In the genomic region with DNA sequence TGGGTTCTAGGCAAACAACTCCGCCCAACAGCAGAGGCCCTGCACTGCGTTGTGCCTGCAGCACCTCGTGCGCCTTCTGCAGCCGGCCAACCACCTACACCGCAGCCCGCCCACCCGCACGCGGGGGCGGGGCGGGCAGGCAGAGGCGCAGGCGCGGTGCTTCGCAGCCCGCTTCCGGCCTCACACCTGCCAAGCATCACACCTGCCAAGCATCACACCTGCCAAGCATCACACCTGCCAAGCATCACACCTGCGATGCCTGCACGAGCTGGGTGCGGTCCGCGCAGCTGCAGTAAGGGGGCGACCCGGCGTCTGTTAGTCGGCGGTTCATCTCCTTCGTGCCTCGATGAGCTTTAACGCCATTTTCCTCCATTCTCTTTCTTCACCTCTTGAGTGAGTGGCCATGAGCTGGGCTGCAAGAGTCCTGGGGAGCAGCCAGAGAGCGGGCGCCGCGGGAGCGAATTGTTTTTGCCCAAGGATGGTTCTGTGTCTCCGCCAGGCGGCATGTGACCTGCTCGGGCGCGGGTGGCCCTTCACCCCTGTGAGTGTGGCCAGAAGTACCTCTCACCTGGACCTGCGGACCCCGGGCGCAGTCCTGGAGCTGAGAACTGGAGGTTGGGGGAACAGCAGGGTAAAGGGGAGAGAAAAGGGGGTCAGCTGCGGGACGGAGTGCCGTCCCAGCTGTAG, we compare ENCODE assay signal across 22 cellular contexts. TPM values are rescaled to one million over a fixed set of nuclear protein-coding genes. Genes with fewer than 3 reads are reported as not detected.
A peak's percentile ranks its signal among the peaks of the same experiment; 100 is the strongest.
DNase-seq lines count a peak whose midpoint lies in the region; ATAC-seq and TF ChIP-seq lines count a peak whose summit lies in the region.
"Had no signal": no experiment of that assay in that cellular context is flagged by ENCODE, and none has a peak within 500 bp of the region (broad histone marks: within the 10 kb centered on the region; RNA-seq: fewer than 3 reads in every experiment).

Gene LDHAL6A, plus strand, starts transcription at position 171 of the 687 bp plus-strand sequence. CDS start 825 bp downstream, outside the sequence.

- H3K4me1 Mint-ChIP-seq in activated CD4-positive, alpha-beta T cell treated with anti-CD3 and anti-CD28 coated beads for 36 hours = no peaks in the 10 kb centered on the region
- no peaks in the 10 kb centered on the region for H3K4me1 Mint-ChIP-seq in GM23338
- H3K4me1 Mint-ChIP-seq in memory B cell = no peaks in the 10 kb centered on the region
- H3K4me1 Mint-ChIP-seq: nephron progenitor cell had no signal

- H3F3A ChIP-seq in GM23338 (replicated peaks; ENCODE audit: low read depth) = no peaks in the 10 kb centered on the region

- TF ChIP-seq CTCF in GM23338 (conservative IDR thresholded peaks at IDR 0.05; ENCODE audit: low read depth in 2 of 2) = peak in 1 of 2 experiments; percentile 24; a peak in 3 of 4 replicates

- in situ Hi-C loops in ACHN (cut with HindIII; ENCODE audit: low pct_ligation_motif_present, low pct_unique_long_range_greater_than_20kb, low sequenced_read_pairs) = no loop called here

- H3K9me3 Mint-ChIP-seq in activated CD4-positive, alpha-beta T cell treated with anti-CD3 and anti-CD28 coated beads for 36 hours (ENCODE audit: low read depth) = no peaks in the 10 kb centered on the region
- H3K9me3 Mint-ChIP-seq in GM23338 = no peaks in the 10 kb centered on the region
- H3K9me3 Mint-ChIP-seq in memory B cell = no peaks in the 10 kb centered on the region
- H3K9me3 Mint-ChIP-seq: nephron progenitor cell had no signal

- H3K4me3 Mint-ChIP-seq in activated CD4-positive, alpha-beta T cell treated with anti-CD3 and anti-CD28 coated beads for 36 hours = no peak within 1 kb of the TSS
- no peak within 1 kb of the TSS for H3K4me3 Mint-ChIP-seq in GM23338
- no peak within 1 kb of the TSS for H3K4me3 Mint-ChIP-seq in memory B cell
- H3K4me3 Mint-ChIP-seq: nephron progenitor cell had no signal

- POLR2A ChIA-PET in activated CD4-positive, alpha-beta T cell treated with anti-CD3 and anti-CD28 coated beads for 36 hours (lab: Charles Lee) = no interaction called here

- H3K36me3 ChIP-seq in GM23338 (ENCODE audit: insufficient read depth) = no peaks in the 10 kb centered on the region
- H3K36me3 ChIP-seq: cardiac muscle cell, heart right ventricle, upper lobe of left lung had no signal

- intact Hi-C loops in activated CD4-positive, alpha-beta T cell treated with anti-CD3 and anti-CD28 coated beads for 36 hours (cut with DNase I, micrococcal nuclease) = no loop called here

- no peaks in the 10 kb centered on the region for H3K4me1 ChIP-seq in GM23338 (ENCODE audit: insufficient read depth)
- H3K4me1 ChIP-seq: heart right ventricle, upper lobe of left lung had no signal

- no peak for ATAC-seq in activated CD4-positive, alpha-beta T cell treated with anti-CD3 and anti-CD28 coated beads for 36 hours
- ATAC-seq in GM23338 = peak; percentile 86
- peak; percentile 45 for ATAC-seq in memory B cell (ENCODE audit: low read depth)
- ATAC-seq: heart right ventricle had no signal

- peak within 1 kb of the TSS; percentile 94 for H2AFZ ChIP-seq in GM23338

- DNase-seq in activated CD4-positive, alpha-beta T cell treated with anti-CD3 and anti-CD28 coated beads for 36 hours = peak; percentile 14
- DNase-seq in activated CD4-positive, alpha-beta T cell treated with anti-CD3 and anti-CD28 coated beads for 1 hour = no peak
- DNase-seq in GM23338 (ENCODE audit: low spot score) (peak; percentile 50), memory B cell (ENCODE audit: low spot score in 2 of 2) (no peak), ACHN (no peak), NCI-H748 treated with DMSO at 0.1 percent for 48 hours (lab: John Stamatoyannopoulos, UW) (no peak), H4 (ENCODE audit: low spot score) (no peak)
- DNase-seq in activated effector memory CD4-positive, alpha-beta T cell treated with anti-CD3 and anti-CD28 coated beads, Interleukin-2, amount 50 U/mL, for 16 hours = peak; percentile 63
- DNase-seq: GOT3; heart right ventricle; mesenchymal stem cell; NCI-H1417; nephron progenitor cell; NK-92 treated with Interleukin-12 subunit alpha and Interleukin-12 subunit beta, amount 100 ng/mL, for 24 hours; stimulated activated naive CD4-positive, alpha-beta T cell treated with Interleukin-2 at 50 U/mL for 16 hours; SW 1271 had no signal

- peaks cover 4% of the 10 kb centered on the region for H3K27me3 Mint-ChIP-seq in activated CD4-positive, alpha-beta T cell treated with anti-CD3 and anti-CD28 coated beads for 36 hours
- peaks cover 2% of the 10 kb centered on the region for H3K27me3 Mint-ChIP-seq in GM23338 (ENCODE audit: insufficient read depth, low read depth, poor library complexity)
- peaks cover 6% of the 10 kb centered on the region for H3K27me3 Mint-ChIP-seq in memory B cell

- no peaks in the 10 kb centered on the region for H3K36me3 Mint-ChIP-seq in activated CD4-positive, alpha-beta T cell treated with anti-CD3 and anti-CD28 coated beads for 36 hours (ENCODE audit: low read depth)
- H3K36me3 Mint-ChIP-seq in GM23338 (ENCODE audit: low read depth) = no peaks in the 10 kb centered on the region
- no peaks in the 10 kb centered on the region for H3K36me3 Mint-ChIP-seq in memory B cell
- H3K36me3 Mint-ChIP-seq: CD4-positive, alpha-beta memory T cell had no signal

- H3K27ac ChIP-seq in GM23338 (ENCODE audit: low read depth) = no peak within 1 kb of the TSS
- H3K27ac ChIP-seq: cardiac muscle cell, heart right ventricle, RWPE1, upper lobe of left lung had no signal

- H3K4me2 ChIP-seq in GM23338 = no peak within 1 kb of the TSS

- no peaks in the 10 kb centered on the region for H3K9me2 ChIP-seq in GM23338 (ENCODE audit: insufficient read depth)

- H3K27me3 ChIP-seq in GM23338 (ENCODE audit: insufficient read depth) = peaks cover 6% of the 10 kb centered on the region; the same call in 1 of the 2 replicates
- H3K27me3 ChIP-seq: upper lobe of left lung had no signal

- no peaks in the 10 kb centered on the region for H3K79me2 ChIP-seq in GM23338 (replicated peaks; ENCODE audit: insufficient read depth)

- no peak within 1 kb of the TSS for H3K27ac Mint-ChIP-seq in activated CD4-positive, alpha-beta T cell treated with anti-CD3 and anti-CD28 coated beads for 36 hours
- no peak within 1 kb of the TSS for H3K27ac Mint-ChIP-seq in GM23338
- no peak within 1 kb of the TSS for H3K27ac Mint-ChIP-seq in memory B cell
- H3K27ac Mint-ChIP-seq: CD4-positive, alpha-beta memory T cell; nephron progenitor cell had no signal

- H3K4me3 ChIP-seq in GM23338 = no peak within 1 kb of the TSS
- H3K4me3 ChIP-seq: cardiac muscle cell, upper lobe of left lung had no signal

- H4K20me1 ChIP-seq in GM23338 (replicated peaks; ENCODE audit: insufficient read depth) = no peaks in the 10 kb centered on the region

- CTCF ChIA-PET in activated CD4-positive, alpha-beta T cell treated with anti-CD3 and anti-CD28 coated beads for 36 hours (lab: Charles Lee) = interaction anchor here (0.6 kb wide), 1 partner anchor 340 kb away, joined by 3 read pairs; no protein-coding TSS in a partner anchor

TF ChIP-seq in GM23338, 12 proteins besides CTCF, POLR2A, EP300 and RAD21 (continues in another document):
- TF ChIP-seq CREB1 (CRISPR knock-in tag; IDR thresholded peaks at IDR 0.05; ENCODE audit: low read depth) = no peak
- no peak for TF ChIP-seq EZH2phosphoT487 (IDR thresholded peaks at IDR 0.05; ENCODE audit: unreplicated experiment)
- TF ChIP-seq ETS1 (IDR thresholded peaks at IDR 0.05) = no peak
- no peak for TF ChIP-seq POLR2AphosphoS5 (IDR thresholded peaks at IDR 0.05; ENCODE audit: low read depth)

RNA-seq across cellular contexts. Expression of gene LDHAL6A, which starts in this region (rescaled TPM):
- not detected for total RNA-seq in activated CD4-positive, alpha-beta T cell treated with anti-CD3 and anti-CD28 coated beads for 36 hours
- total RNA-seq in GM23338 (2014; rRNA removed; shearing (Covaris generic)) = 0.59 TPM in 1 of 2 replicates, not detected in the other
- 0.10 and 0.16 TPM in 2 replicates for polyA plus RNA-seq in GM23338 (2016; fragmentation: Nextera tagmentation; extraction: Ambion mirVana)
- not detected in 2 replicates for total RNA-seq in H4 (2014; rRNA removed; shearing (Covaris generic))
- total RNA-seq: cardiac muscle cell, heart right ventricle, pulmonary artery endothelial cell, upper lobe of left lung had no signal
- polyA plus RNA-seq: CD4-positive, alpha-beta memory T cell; heart right ventricle; keratinocyte had no signal

Comparison
In these comparisons a context has a peak if more than half of its experiments do, and no peak if none do; other contexts are left out.
1. Peak in DNase-seq in activated CD4-positive, alpha-beta T cell treated with anti-CD3 and anti-CD28 coated beads for 36 hours; RNA of the gene not detected or under 1 TPM.
2. Peak in DNase-seq and ATAC-seq in GM23338; RNA of the gene not detected or under 1 TPM.